Comparison of ENCODE assay signal across 24 cellular contexts in genomic region chr5:113044776-113045175, GRCh38.
"Had no signal": no experiment of that assay in that cellular context is flagged by ENCODE, and none has a peak within 500 bp of the region (broad histone marks: within the 10 kb centered on the region; RNA-seq: fewer than 3 reads in every experiment).

No MANE protein-coding gene starts in this region.

- ATAC-seq: activated T-cell treated with anti-CD3 and anti-CD28 coated beads, Interleukin-2, amount 50 U/mL, for 4 hours; left lung; naive thymus-derived CD4-positive, alpha-beta T cell; psoas muscle; right cardiac atrium; WTC11 had no signal

- DNase-seq: activated CD4-positive, alpha-beta T cell treated with anti-CD3 and anti-CD28 coated beads, Interleukin-2, amount 50 U/mL, for 4 hours; activated CD8-positive, alpha-beta memory T cell treated with anti-CD3 and anti-CD28 coated beads, Interleukin-2, amount 50 U/mL, for 48 hours; activated naive CD4-positive, alpha-beta T cell; activated T-cell treated with anti-CD3 and anti-CD28 coated beads, Interleukin-2, amount 50 U/mL, for 4 hours; central memory CD4-positive, alpha-beta T cell; dorsolateral prefrontal cortex; erythroblast; foreskin fibroblast; left lung; naive thymus-derived CD4-positive, alpha-beta T cell; psoas muscle; right cardiac atrium; stomach; T-helper 1 cell; T-helper 9 cell; transverse colon had no signal

- H3K4me3 ChIP-seq: adrenal gland, ascending aorta, dorsolateral prefrontal cortex, left lung, lung, psoas muscle, stomach, suprapubic skin, transverse colon, vagina had no signal

- H3K27me3 Mint-ChIP-seq: activated naive CD8-positive, alpha-beta T cell had no signal

- H3K4me1 ChIP-seq: ascending aorta, psoas muscle, transverse colon had no signal

- H3K27ac Mint-ChIP-seq: activated naive CD8-positive, alpha-beta T cell; activated T-helper 2 cell treated with anti-CD3 and anti-CD28 coated beads, Interferon-gamma antibody, Interleukin-2, Interleukin-4, amounts not matched to agents 10 μg/mL and 5 μg/mL and 100 μg/mL, durations not matched to agents 14 hours and 24 hours and 36 hours had no signal

- H3K36me3 Mint-ChIP-seq: activated naive CD8-positive, alpha-beta T cell had no signal

- H3K4me1 Mint-ChIP-seq: WTC11 had no signal

- H3K9me3 Mint-ChIP-seq: activated T-cell treated with anti-CD3 and anti-CD28 coated beads, Interleukin-2, amount 50 U/mL, for 4 hours; activated T-helper 2 cell treated with anti-CD3 and anti-CD28 coated beads, Interferon-gamma antibody, Interleukin-2, Interleukin-4, amounts not matched to agents 10 μg/mL and 5 μg/mL and 100 μg/mL, durations not matched to agents 14 hours and 24 hours and 36 hours; naive thymus-derived CD4-positive, alpha-beta T cell; WTC11 had no signal

- H3K4me3 Mint-ChIP-seq: activated naive CD8-positive, alpha-beta T cell; activated T-cell treated with anti-CD3 and anti-CD28 coated beads, Interleukin-2, amount 50 U/mL, for 4 hours; naive thymus-derived CD4-positive, alpha-beta T cell; WTC11 had no signal

- H3K27ac ChIP-seq: adrenal gland, ascending aorta, dorsolateral prefrontal cortex, left lung, psoas muscle, stomach, suprapubic skin, transverse colon, vagina had no signal

- H3K36me3 ChIP-seq: adrenal gland, transverse colon had no signal

- H3K9me3 ChIP-seq: adrenal gland, ascending aorta, left lung, psoas muscle, stomach, suprapubic skin, transverse colon, vagina had no signal

- H3K27me3 ChIP-seq: adrenal gland, ascending aorta, dorsolateral prefrontal cortex, left lung, stomach, suprapubic skin, transverse colon, vagina had no signal
